Comparison of ENCODE assay signal across 14 cellular contexts in the genomic region with DNA sequence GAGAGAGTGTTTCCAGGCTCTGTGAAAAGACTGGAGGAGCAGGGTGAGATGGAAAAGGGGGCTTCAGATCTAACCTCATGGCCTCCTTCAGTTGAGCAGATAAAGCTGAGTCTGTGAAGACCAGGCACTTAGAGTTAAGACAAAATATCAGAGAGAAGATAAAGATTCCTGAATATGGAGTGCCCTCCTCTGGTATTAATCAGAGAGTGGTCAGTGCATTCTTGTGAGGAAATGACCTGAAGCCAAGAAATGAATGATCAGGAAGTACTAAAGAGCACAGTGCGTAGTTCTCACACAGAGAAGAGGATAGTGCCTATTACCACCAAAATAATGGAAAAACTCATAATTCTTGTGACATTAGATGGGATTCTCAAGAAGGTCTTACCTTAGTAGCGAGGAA.
DNase-seq lines count a peak whose midpoint lies in the region; FAIRE-seq lines count a peak whose summit lies in the region.
"Had no signal": no experiment of that assay in that cellular context is flagged by ENCODE, and none has a peak within 500 bp of the region (broad histone marks: within the 10 kb centered on the region; RNA-seq: fewer than 3 reads in every experiment).

No MANE protein-coding gene starts in this region.

- in situ Hi-C loops in SK-MEL-5 (cut with HindIII; ENCODE audit: low pct_unique_long_range_greater_than_20kb, low sequenced_read_pairs) = no loop called here

- FAIRE-seq in GM19239 (lab: Jason Lieb, UNC) = no peak
- FAIRE-seq: A549, endometrium, K562 had no signal

- DNase-seq in NCI-H1417 (lab: John Stamatoyannopoulos, UW) (peak in 2 of 3 experiments; percentile 3 to 19), NCI-H1417 treated with DMSO at 0.1 percent for 48 hours (lab: John Stamatoyannopoulos, UW) (no peak), SK-MEL-5 (ENCODE audit: low read depth, low spot score) (peak; percentile 75), glomerular visceral epithelial cell (ENCODE audit: extremely low spot score) (peak; percentile 42), superior temporal gyrus (ENCODE audit: extremely low spot score) (peak; percentile 18), GM19239 (ENCODE audit: insufficient read length, low spot score) (no peak), NCI-H526 treated with DMSO at 0.1 percent for 48 hours (lab: John Stamatoyannopoulos, UW) (no peak), NCI-H2171 treated with DMSO at 0.1 percent for 48 hours (lab: John Stamatoyannopoulos, UW) (no peak)
- DNase-seq: NCI-H82; stimulated activated CD4-positive, alpha-beta T cell treated with anti-CD3 and anti-CD28 coated beads, Interleukin-12 subunit alpha, Interleukin-12 subunit beta, amount 100 ng/mL, for 4 hours; T-helper 2 cell had no signal

Comparison
In these comparisons a context has a peak if more than half of its experiments do, and no peak if none do; other contexts are left out.
1. DNase-seq: peak in NCI-H1417 (2 of 3), SK-MEL-5 (single experiment), glomerular visceral epithelial cell (single experiment) and superior temporal gyrus (single experiment); none in NCI-H1417 treated with DMSO at 0.1 percent for 48 hours (single experiment), GM19239 (single experiment), NCI-H526 treated with DMSO at 0.1 percent for 48 hours (single experiment) and NCI-H2171 treated with DMSO at 0.1 percent for 48 hours (single experiment).